Comparison of ENCODE assay signal across 8 cellular contexts in genomic region chr12:57078519-57079404, GRCh38. TPM values are rescaled to one million over a fixed set of nuclear protein-coding genes. Genes with fewer than 3 reads are reported as not detected.
DNase-seq lines count a peak whose midpoint lies in the region; ATAC-seq and TF ChIP-seq lines count a peak whose summit lies in the region.

NEMP1 (minus strand) TSS chr12:57078791; CDS start chr12:57078745, 46 bp downstream.

- no peaks in the 10 kb centered on the region for H4K20me1 ChIP-seq in fibroblast of lung (ENCODE audit: control insufficient read depth, extremely low read depth, insufficient read depth, low read length)

- no peak for TF ChIP-seq CTCF in LNCaP clone FGC (IDR thresholded peaks at IDR 0.05; ENCODE audit: control insufficient read depth, extremely low read depth, insufficient read depth)
- no peak for TF ChIP-seq CTCF in RWPE1 (conservative IDR thresholded peaks at IDR 0.05; ENCODE audit: low read depth)
- TF ChIP-seq CTCF in fibroblast of lung (conservative IDR thresholded peaks at IDR 0.05 in 1 of 2, IDR thresholded peaks at IDR 0.05 in 1 of 2; ENCODE audit: low read depth in 1 of 2, low read length in 2 of 2), result no peak

- H3K36me3 ChIP-seq in fibroblast of lung (ENCODE audit: control insufficient read depth, insufficient read depth, low read length), result no peaks in the 10 kb centered on the region

- peak within 1 kb of the TSS; percentile 93 for H3K27ac Mint-ChIP-seq in activated T-helper 17 cell treated with anti-CD3 and anti-CD28 coated beads, Interleukin-2, amount 50 U/mL, for 72 hours
- peak within 1 kb of the TSS; percentile 89 to 97 (median 92) for H3K27ac Mint-ChIP-seq in naive thymus-derived CD8-positive, alpha-beta T cell

- H3K9me3 Mint-ChIP-seq in activated T-helper 17 cell treated with anti-CD3 and anti-CD28 coated beads, Interleukin-2, amount 50 U/mL, for 72 hours, result no peaks in the 10 kb centered on the region
- H3K9me3 Mint-ChIP-seq in naive thymus-derived CD8-positive, alpha-beta T cell, result no peaks in the 10 kb centered on the region

- H2AFZ ChIP-seq in fibroblast of lung (ENCODE audit: low read length), result peak within 1 kb of the TSS; percentile 61

- DNase-seq in Daoy (ENCODE audit: low read depth) (peak; percentile 99), GOT3 (lab: John Stamatoyannopoulos, UW) (peak; percentile 64), LNCaP clone FGC (ENCODE audit: low read depth) (peak; percentile 100), RWPE1 (ENCODE audit: low spot score) (peak; percentile 98), fibroblast of lung (ENCODE audit: low read depth in 2 of 2) (peak; percentile 100)
- peak; percentile 81 to 99 (median 96) for DNase-seq in naive thymus-derived CD8-positive, alpha-beta T cell
- peak; percentile 82 to 100 (median 96) for DNase-seq in stimulated activated naive CD4-positive, alpha-beta T cell (lab: John Stamatoyannopoulos, UW)

- H3K4me1 Mint-ChIP-seq in activated T-helper 17 cell treated with anti-CD3 and anti-CD28 coated beads, Interleukin-2, amount 50 U/mL, for 72 hours, result no peaks in the 10 kb centered on the region
- peaks cover 3 to 36% (median 19%) of the 10 kb centered on the region in 4 donors for H3K4me1 Mint-ChIP-seq in naive thymus-derived CD8-positive, alpha-beta T cell

- POLR2A ChIA-PET in RWPE1 (lab: Yijun Ruan, JAX; ENCODE audit: low non-redundant PET), result interaction anchor here (1.0 to 1.3 kb wide), 3 partner anchors 9 to 34 kb away, joined by 5 to 9 read pairs (median 6); partner anchors contain the start of gene STAT6
- POLR2A ChIA-PET in naive thymus-derived CD8-positive, alpha-beta T cell (lab: Charles Lee), result interaction anchor here (0.6 to 8.5 kb wide), 12 partner anchors 10 to 391 kb away, joined by 3 to 150 read pairs (median 6); partner anchors contain the start of genes LRP1, NAB2, NACA and PTGES3

- no peaks in the 10 kb centered on the region for H3K27me3 Mint-ChIP-seq in activated T-helper 17 cell treated with anti-CD3 and anti-CD28 coated beads, Interleukin-2, amount 50 U/mL, for 72 hours
- H3K27me3 Mint-ChIP-seq in naive thymus-derived CD8-positive, alpha-beta T cell, result no peaks in the 10 kb centered on the region

- CTCF ChIA-PET in RWPE1 (lab: Yijun Ruan, JAX), result interaction anchor here (0.6 to 1.0 kb wide), 3 partner anchors 9 to 168 kb away, joined by 4 to 7 read pairs (median 6); no protein-coding TSS in a partner anchor

- peaks cover 20% of the 10 kb centered on the region for H3K79me2 ChIP-seq in fibroblast of lung (ENCODE audit: control insufficient read depth, insufficient read depth, low read length)

- peak; percentile 98 for ATAC-seq in activated T-helper 17 cell treated with anti-CD3 and anti-CD28 coated beads, Interleukin-2, amount 50 U/mL, for 72 hours (replicated peaks)
- peak; percentile 93 to 94 for ATAC-seq in naive thymus-derived CD8-positive, alpha-beta T cell

- H3K4me3 ChIP-seq in LNCaP clone FGC (ENCODE audit: low read depth, low read length) (peak within 1 kb of the TSS; percentile 80), fibroblast of lung (replicated peaks in 1 of 4; ENCODE audit: control extremely low read depth in 1 of 4, insufficient read depth in 1 of 4, low read depth in 3 of 4, low read length in 4 of 4) (peak within 1 kb of the TSS; percentile 67 to 97 (median 84))

- H3K4me3 Mint-ChIP-seq in activated T-helper 17 cell treated with anti-CD3 and anti-CD28 coated beads, Interleukin-2, amount 50 U/mL, for 72 hours, result peak within 1 kb of the TSS; percentile 99
- H3K4me3 Mint-ChIP-seq in naive thymus-derived CD8-positive, alpha-beta T cell, result peak within 1 kb of the TSS; percentile 92 to 99 (median 94)

- H3K9ac ChIP-seq in fibroblast of lung (ENCODE audit: insufficient read depth, low read length), result peak within 1 kb of the TSS; percentile 83

- no peaks in the 10 kb centered on the region for H3K27me3 ChIP-seq in fibroblast of lung (ENCODE audit: control insufficient read depth, insufficient read depth, low read length)

- H3K27ac ChIP-seq in RWPE1 (peak within 1 kb of the TSS; percentile 91), fibroblast of lung (ENCODE audit: insufficient read depth, low read length) (peak within 1 kb of the TSS; percentile 91)

- H3K4me2 ChIP-seq in fibroblast of lung (ENCODE audit: extremely low read depth, insufficient read depth, low read length), result peak within 1 kb of the TSS; percentile 91

- peaks cover 47% of the 10 kb centered on the region for H3K36me3 Mint-ChIP-seq in activated T-helper 17 cell treated with anti-CD3 and anti-CD28 coated beads, Interleukin-2, amount 50 U/mL, for 72 hours (ENCODE audit: low read depth)
- peaks cover 0 to 2% (median 0%) of the 10 kb centered on the region in 3 donors for H3K36me3 Mint-ChIP-seq in naive thymus-derived CD8-positive, alpha-beta T cell

- H3K9me3 ChIP-seq in fibroblast of lung (ENCODE audit: control insufficient read depth, insufficient read depth, low read depth, low read length), result no peaks in the 10 kb centered on the region

- peaks cover 3% of the 10 kb centered on the region for H3K4me1 ChIP-seq in fibroblast of lung (ENCODE audit: control insufficient read depth, extremely low read depth, insufficient read depth, low read length)

RNA-seq across cellular contexts. Expression of gene NEMP1, which starts in this region (rescaled TPM):
- total RNA-seq in Daoy (2014; rRNA removed; shearing (Covaris generic)), result 26.1 and 34.1 TPM in 2 replicates
- 100 to 1,000 TPM in 1 of 2 donors, 10 to 100 TPM in 1; 62.3 to 117 TPM for total RNA-seq in activated T-helper 17 cell treated with anti-CD3 and anti-CD28 coated beads, Interleukin-2, amount 50 U/mL, for 72 hours
- total RNA-seq in fibroblast of lung, result 7.7 and 8.4 TPM in 2 replicates
- 11.1 and 17.6 TPM in 2 replicates for polyA plus RNA-seq in fibroblast of lung
- polyA plus RNA-seq in fibroblast of lung (2012), result 4.9 and 8.4 TPM in 2 replicates
- polyA minus RNA-seq in fibroblast of lung (ENCODE audit: low replicate concordance), result 4.9 and 17.5 TPM in 2 replicates
- 10 to 100 TPM; 27.8 to 29.5 TPM for total RNA-seq in naive thymus-derived CD8-positive, alpha-beta T cell
- polyA plus RNA-seq in naive thymus-derived CD8-positive, alpha-beta T cell, result 1 to 10 TPM; 2.6 to 5.5 (median 4.1) TPM

Comparison
In these comparisons a context has a peak if more than half of its experiments do, and no peak if none do; other contexts are left out.
1. Peak in every context shown above with its lines: DNase-seq, ATAC-seq, H3K4me3 ChIP-seq and H3K27ac ChIP-seq.